ENCODE assay signal across 17 cellular contexts in the genomic region with DNA sequence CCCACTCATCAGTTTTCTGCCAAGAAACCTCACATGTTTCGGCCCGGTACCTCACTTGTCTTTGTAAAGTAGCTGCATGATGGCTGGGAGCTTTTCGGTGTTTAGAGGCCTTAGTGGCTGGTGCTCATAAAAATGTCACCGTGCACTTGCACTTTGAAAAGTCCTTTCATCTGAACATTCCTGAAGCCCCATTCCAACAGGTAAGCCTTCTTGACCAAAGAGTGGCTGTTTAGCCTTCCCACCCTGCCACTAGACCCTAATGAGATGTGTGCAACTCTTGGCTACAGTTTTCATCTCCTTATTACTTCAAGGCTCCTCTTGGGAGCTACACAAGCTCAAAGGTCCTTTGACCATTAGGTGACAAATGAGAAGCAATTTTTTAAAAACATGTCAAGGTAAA.
"Had no signal": no experiment of that assay in that cellular context is flagged by ENCODE, and none has a peak within 500 bp of the region (broad histone marks: within the 10 kb centered on the region; RNA-seq: fewer than 3 reads in every experiment).

No MANE protein-coding gene starts in this region.

- H3K27me3 ChIP-seq: colonic mucosa, foreskin keratinocyte, right atrium auricular region, tibial artery, upper lobe of right lung, vagina had no signal

- H3K4me3 Mint-ChIP-seq: naive thymus-derived CD4-positive, alpha-beta T cell; neural crest cell had no signal

- H3K36me3 ChIP-seq: colonic mucosa, right atrium auricular region, suprapubic skin, tibial artery, upper lobe of right lung, vagina had no signal

- H3K27ac Mint-ChIP-seq: naive thymus-derived CD4-positive, alpha-beta T cell had no signal

- H3K4me1 ChIP-seq: colonic mucosa, right atrium auricular region, tibial artery, upper lobe of right lung had no signal

- H3K9me3 Mint-ChIP-seq: neural crest cell had no signal

- H3K27ac ChIP-seq: colonic mucosa, right atrium auricular region, suprapubic skin, tibial artery, upper lobe of right lung, vagina had no signal

- DNase-seq: colonic mucosa; dermis blood vessel endothelial cell; erythroblast; foreskin keratinocyte; left colon; mesendoderm; naive thymus-derived CD4-positive, alpha-beta T cell; posterior cingulate gyrus; small intestine; stimulated activated CD4-positive, alpha-beta T cell treated with anti-CD3 and anti-CD28 coated beads, Interleukin-2, amount 100 ng/mL, for 48 hours; stimulated activated naive CD4-positive, alpha-beta T cell treated with Interleukin-2 at 50 U/mL for 16 hours; tibial artery; upper lobe of right lung had no signal

- H3K9me3 ChIP-seq: colonic mucosa, right atrium auricular region, suprapubic skin, tibial artery, upper lobe of right lung, vagina had no signal

- ATAC-seq: foreskin keratinocyte; left colon; naive thymus-derived CD4-positive, alpha-beta T cell; upper lobe of right lung had no signal

- H3K4me3 ChIP-seq: colonic mucosa, right atrium auricular region, suprapubic skin, tibial artery, upper lobe of right lung, vagina had no signal
